In the genomic region with DNA sequence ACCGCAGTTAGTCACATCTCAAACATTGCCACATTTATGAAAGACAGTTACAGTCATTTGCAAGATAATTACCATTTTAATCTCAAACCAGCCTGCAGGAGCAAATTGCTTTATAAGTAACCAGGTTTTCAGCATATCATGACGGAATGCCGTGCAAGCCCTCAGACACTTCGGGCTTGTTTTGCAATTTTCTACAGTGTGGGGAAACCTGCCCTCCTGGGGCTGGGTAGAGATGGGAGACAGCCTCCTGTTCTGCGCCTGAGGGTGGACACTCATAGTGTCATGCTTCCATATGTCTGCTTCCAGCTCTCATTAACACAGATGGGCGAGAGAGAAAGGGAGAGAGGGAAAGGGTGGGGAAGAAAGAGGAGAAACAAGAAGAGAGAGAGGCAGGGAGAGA, we compare ENCODE assay signal across 22 cellular contexts.
DNase-seq lines count a peak whose midpoint lies in the region; ATAC-seq, FAIRE-seq and TF ChIP-seq lines count a peak whose summit lies in the region.
"Had no signal": no experiment of that assay in that cellular context is flagged by ENCODE, and none has a peak within 500 bp of the region (broad histone marks: within the 10 kb centered on the region; RNA-seq: fewer than 3 reads in every experiment).

No MANE protein-coding gene starts in this region.

- no peak overlapping the region for H3K27ac ChIP-seq in foreskin keratinocyte
- H3K27ac ChIP-seq: BLaER1 had no signal

- no peak for FAIRE-seq in RCC 7860 (lab: Jason Lieb, UNC)
- FAIRE-seq: A204.1, GM12892, HepG2 had no signal

- no peaks in the 10 kb centered on the region for H3K4me1 ChIP-seq in foreskin keratinocyte

- in situ Hi-C loops in GM13977 (cut with MboI; ENCODE audit: low pct_unique_long_range_greater_than_20kb, low sequenced_read_pairs, unreplicated experiment), result no loop called here

- DNase-seq in H4 (ENCODE audit: low spot score), result peak; percentile 56
- peak; percentile 18 for DNase-seq in NCI-H460 (ENCODE audit: extremely low read depth, low read depth)
- DNase-seq in RPMI7951 (ENCODE audit: low read depth), result peak; percentile 73
- peak in 1 of 2 donors; percentile 3 for DNase-seq in foreskin keratinocyte
- DNase-seq in ureter (ENCODE audit: low spot score), result no peak
- DNase-seq in activated CD4-positive, alpha-beta T cell treated with anti-CD3 and anti-CD28 coated beads for 48 hours, result no peak
- no peak for DNase-seq in GM13977 (ENCODE audit: low spot score)
- no peak for DNase-seq in RCC 7860 (ENCODE audit: low spot score)
- DNase-seq: CD4-positive, CD25-positive, alpha-beta regulatory T cell; DMS153; DND-41; H7; MM.1S; NCI-H2227 treated with DMSO at 0.1 percent for 48 hours; NCI-H82; NK-92 treated with Interleukin-12 subunit alpha and Interleukin-12 subunit beta, amount 100 ng/mL, for 24 hours; OCI-M1; SHP77 had no signal

- TF ChIP-seq CTCF in foreskin keratinocyte (conservative IDR thresholded peaks at IDR 0.05) (no peak), GM13977 (IDR thresholded peaks at IDR 0.05; ENCODE audit: extremely low read depth, insufficient read depth, missing control alignments) (no peak)

- peak; percentile 65 for ATAC-seq in foreskin keratinocyte
- ATAC-seq: HepG2 had no signal

- peaks cover 8% of the 10 kb centered on the region for H3K27me3 ChIP-seq in foreskin keratinocyte
- H3K27me3 ChIP-seq: BLaER1 had no signal

Comparison
In these comparisons a context has a peak if more than half of its experiments do, and no peak if none do; other contexts are left out.
1. DNase-seq: peak in H4 (single experiment), NCI-H460 (single experiment) and RPMI7951 (single experiment); none in ureter (single experiment), activated CD4-positive, alpha-beta T cell treated with anti-CD3 and anti-CD28 coated beads for 48 hours (single experiment), GM13977 (single experiment) and RCC 7860 (single experiment).